Comparison of ENCODE assay signal across 17 cellular contexts in the genomic region with DNA sequence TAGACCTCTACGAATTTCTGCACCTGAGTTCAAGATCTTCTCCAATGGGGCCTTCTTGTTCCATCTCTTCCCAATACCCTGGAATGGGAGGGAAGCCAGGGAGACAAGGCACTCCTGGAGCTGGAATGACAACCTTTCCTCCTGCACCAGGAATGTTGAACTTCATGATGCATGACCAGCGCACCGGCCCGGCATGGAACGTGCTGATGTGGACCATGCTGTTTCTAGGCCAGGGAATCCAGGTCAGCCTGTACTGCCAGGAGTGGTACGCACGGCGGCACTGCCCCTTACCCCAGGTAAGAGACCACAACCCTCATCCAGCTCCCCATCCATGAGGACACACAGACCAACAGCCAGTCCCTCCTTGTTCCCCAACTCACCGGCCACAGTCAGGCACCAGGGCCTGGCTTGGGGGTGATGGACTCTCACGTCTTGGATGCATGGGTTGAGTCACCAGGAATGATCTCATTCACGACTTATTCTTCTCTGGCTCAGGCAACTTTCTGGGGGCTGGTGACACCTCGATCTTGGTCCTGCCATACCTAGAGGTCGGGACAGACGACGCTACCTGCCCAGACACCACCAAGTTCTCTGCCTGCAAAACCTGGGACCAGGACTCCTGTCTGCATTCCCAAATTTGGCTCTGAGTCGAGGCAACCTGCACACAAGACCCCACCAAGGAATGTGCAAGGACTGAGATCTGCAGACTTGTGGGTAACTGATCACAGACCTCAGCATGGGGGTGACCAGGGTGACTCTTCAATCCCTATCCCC. TPM values are rescaled to one million over a fixed set of nuclear protein-coding genes. Genes with fewer than 3 reads are reported as not detected.
DNase-seq lines count a peak whose midpoint lies in the region; ATAC-seq and TF ChIP-seq lines count a peak whose summit lies in the region.
"Had no signal": no experiment of that assay in that cellular context is flagged by ENCODE, and none has a peak within 500 bp of the region (broad histone marks: within the 10 kb centered on the region; RNA-seq: fewer than 3 reads in every experiment).

No MANE protein-coding gene starts in this region.

- no peaks in the 10 kb centered on the region for H3F3A ChIP-seq in GM23248 (ENCODE audit: insufficient read depth)

- no peak overlapping the region for H3K27ac Mint-ChIP-seq in stimulated activated memory B cell treated with anti-CD40 and anti-IgM and Interleukin-4, amounts not matched to agents 10 μg/mL and 1 μg/mL and 100 μg/mL, for 72 hours
- H3K27ac Mint-ChIP-seq: stimulated activated naive CD8-positive, alpha-beta T cell treated with anti-CD3 and anti-CD28 coated beads, Interleukin-15, Interleukin-2, amounts not matched to agents 100 ng/mL and 50 ng/mL, for 24 hours had no signal

- peak overlapping the region; percentile 34; the same call in 1 of the 2 replicates for H2AFZ ChIP-seq in GM23248
- H2AFZ ChIP-seq: PC-9 had no signal

- peaks cover 26% of the 10 kb centered on the region for H3K27me3 Mint-ChIP-seq in stimulated activated memory B cell treated with anti-CD40 and anti-IgM and Interleukin-4, amounts not matched to agents 10 μg/mL and 1 μg/mL and 100 μg/mL, for 72 hours

- no peaks in the 10 kb centered on the region for H4K20me1 ChIP-seq in GM23248 (ENCODE audit: insufficient read depth)

- H3K27me3 ChIP-seq in GM23248 (replicated peaks; ENCODE audit: insufficient read depth) (no peaks in the 10 kb centered on the region), BE2C (no peaks in the 10 kb centered on the region)
- H3K27me3 ChIP-seq: colonic mucosa, neutrophil had no signal

- H3K4me2 ChIP-seq in GM23248 (ENCODE audit: unreplicated experiment) = no peak overlapping the region
- H3K4me2 ChIP-seq: PC-9 had no signal

- no peak for TF ChIP-seq CTCF in fibroblast of pulmonary artery (IDR thresholded peaks at IDR 0.05; ENCODE audit: low read length, missing control alignments)
- TF ChIP-seq CTCF in BE2C (IDR thresholded peaks at IDR 0.05; ENCODE audit: low read depth, low read length) = no peak

- DNase-seq in GM23248 (peak; percentile 84), RKO (ENCODE audit: low spot score) (peak; percentile 55), fibroblast of pulmonary artery (ENCODE audit: low read depth) (peak; percentile 14), retina (no peak), NCI-H526 treated with DMSO at 0.1 percent for 48 hours (lab: John Stamatoyannopoulos, UW) (no peak), BE2C (no peak)
- DNase-seq: activated CD4-positive, alpha-beta T cell treated with anti-CD3 and anti-CD28 coated beads for 1 hour; activated T-cell treated with anti-CD3 and anti-CD28 coated beads, Interleukin-2, amount 50 U/mL, for 4 hours; colonic mucosa; NCI-H1417 treated with DMSO at 0.1 percent for 48 hours; NCI-H446 treated with DMSO at 0.1 percent for 48 hours; PC-9 had no signal

- in situ Hi-C loops in GM23248 (cut with MboI) = no loop called here

- no peak overlapping the region for H3K27ac ChIP-seq in GM23248
- H3K27ac ChIP-seq: colonic mucosa, neutrophil, PC-9, skin epidermis had no signal

- H3K9me3 Mint-ChIP-seq in stimulated activated memory B cell treated with anti-CD40 and anti-IgM and Interleukin-4, amounts not matched to agents 10 μg/mL and 1 μg/mL and 100 μg/mL, for 72 hours = no peaks in the 10 kb centered on the region
- H3K9me3 Mint-ChIP-seq: activated T-cell treated with anti-CD3 and anti-CD28 coated beads, Interleukin-2, amount 50 U/mL, for 4 hours; stimulated activated naive CD8-positive, alpha-beta T cell treated with anti-CD3 and anti-CD28 coated beads, Interleukin-15, Interleukin-2, amounts not matched to agents 100 ng/mL and 50 ng/mL, for 24 hours had no signal

- H3K9me3 ChIP-seq in GM23248 (ENCODE audit: low read depth) (no peaks in the 10 kb centered on the region), BE2C (no peaks in the 10 kb centered on the region; the same call in 1 of the 2 replicates)
- H3K9me3 ChIP-seq: colonic mucosa, neutrophil had no signal

- 75 to 76% methylated on average over 15 to 16 of the region's 16 CpGs for WGBS in GM23248 (ENCODE audit: low coverage in 1 of 2, low lambda C conversion rate in 2 of 2, missing lambda C conversion rate in 2 of 2), 2 experiments

- H3K36me3 ChIP-seq in GM23248 (ENCODE audit: low read depth) (no peaks in the 10 kb centered on the region), BE2C (no peaks in the 10 kb centered on the region)
- H3K36me3 ChIP-seq: colonic mucosa, neutrophil had no signal

- H3K4me3 ChIP-seq in GM23248 (no peak overlapping the region), fibroblast of pulmonary artery (replicated peaks; ENCODE audit: low read depth, low read length) (no peak overlapping the region), BE2C (ENCODE audit: low read depth, low read length) (no peak overlapping the region)
- H3K4me3 ChIP-seq: colonic mucosa, PC-9, skin epidermis had no signal

- peaks cover 5% of the 10 kb centered on the region for H3K4me1 Mint-ChIP-seq in stimulated activated memory B cell treated with anti-CD40 and anti-IgM and Interleukin-4, amounts not matched to agents 10 μg/mL and 1 μg/mL and 100 μg/mL, for 72 hours

- H3K9ac ChIP-seq in GM23248 = no peak overlapping the region

- no peaks in the 10 kb centered on the region for H3K36me3 Mint-ChIP-seq in stimulated activated memory B cell treated with anti-CD40 and anti-IgM and Interleukin-4, amounts not matched to agents 10 μg/mL and 1 μg/mL and 100 μg/mL, for 72 hours

- H3K9me2 ChIP-seq in GM23248 (ENCODE audit: insufficient read depth) = no peaks in the 10 kb centered on the region

- ATAC-seq in stimulated activated memory B cell treated with anti-CD40 and anti-IgM and Interleukin-4, amounts not matched to agents 10 μg/mL and 1 μg/mL and 100 μg/mL, for 72 hours = peak; percentile 36
- ATAC-seq: activated T-cell treated with anti-CD3 and anti-CD28 coated beads, Interleukin-2, amount 50 U/mL, for 4 hours had no signal

- no peaks in the 10 kb centered on the region for H3K79me2 ChIP-seq in GM23248 (ENCODE audit: insufficient read depth)

- H3K4me1 ChIP-seq in GM23248 (ENCODE audit: insufficient read depth) (peaks cover 13% of the 10 kb centered on the region), BE2C (no peaks in the 10 kb centered on the region)
- H3K4me1 ChIP-seq: colonic mucosa had no signal

- H3K4me3 Mint-ChIP-seq in stimulated activated memory B cell treated with anti-CD40 and anti-IgM and Interleukin-4, amounts not matched to agents 10 μg/mL and 1 μg/mL and 100 μg/mL, for 72 hours = no peak overlapping the region
- H3K4me3 Mint-ChIP-seq: activated T-cell treated with anti-CD3 and anti-CD28 coated beads, Interleukin-2, amount 50 U/mL, for 4 hours; stimulated activated naive CD8-positive, alpha-beta T cell treated with anti-CD3 and anti-CD28 coated beads, Interleukin-15, Interleukin-2, amounts not matched to agents 100 ng/mL and 50 ng/mL, for 24 hours had no signal

RNA-seq across cellular contexts. Expression of gene SOAT2, which starts 20.5 kb away (rescaled TPM):
- total RNA-seq in GM23248 (2014; rRNA removed; shearing (Covaris generic)) = not detected in 2 replicates
- 0.33 and 0.43 TPM in 2 replicates for polyA plus RNA-seq in GM23248 (2016; fragmentation: Nextera tagmentation; extraction: Ambion mirVana)
- not detected for polyA plus RNA-seq in BE2C (2012; ENCODE audit: insufficient read depth, insufficient read length, low read depth)
- total RNA-seq: T-helper 1 cell treated with Interleukin-12 subunit alpha and Interleukin-12 subunit beta and Interleukin-4 antibody, amounts not matched to agents 30 ng/mL and 1 ng/mL, for 36 hours had no signal

RNA-seq across cellular contexts. Expression of gene IGFBP6, which starts 26.3 kb away (rescaled TPM):
- total RNA-seq in GM23248 (2014; rRNA removed; shearing (Covaris generic)) = 1,132 and 1,614 TPM in 2 replicates
- polyA plus RNA-seq in GM23248 (2016; fragmentation: Nextera tagmentation; extraction: Ambion mirVana) = 1,827 and 1,899 TPM in 2 replicates
- not detected for polyA plus RNA-seq in BE2C (2012; ENCODE audit: insufficient read depth, insufficient read length, low read depth)
- total RNA-seq: T-helper 1 cell treated with Interleukin-12 subunit alpha and Interleukin-12 subunit beta and Interleukin-4 antibody, amounts not matched to agents 30 ng/mL and 1 ng/mL, for 36 hours had no signal

RNA-seq across cellular contexts. Expression of gene SPRYD3, which starts 44.6 kb away (rescaled TPM):
- 42.5 and 48.7 TPM in 2 replicates for total RNA-seq in GM23248 (2014; rRNA removed; shearing (Covaris generic))
- polyA plus RNA-seq in GM23248 (2016; fragmentation: Nextera tagmentation; extraction: Ambion mirVana) = 54.7 and 55.5 TPM in 2 replicates
- 30.5 TPM for polyA plus RNA-seq in BE2C (2012; ENCODE audit: insufficient read depth, insufficient read length, low read depth)

RNA-seq across cellular contexts. Expression of gene ZNF740, which starts 56.8 kb away (rescaled TPM):
- total RNA-seq in GM23248 (2014; rRNA removed; shearing (Covaris generic)) = 5.1 and 6.5 TPM in 2 replicates
- 2.8 and 3.9 TPM in 2 replicates for polyA plus RNA-seq in GM23248 (2016; fragmentation: Nextera tagmentation; extraction: Ambion mirVana)
- 35.0 TPM for polyA plus RNA-seq in BE2C (2012; ENCODE audit: insufficient read depth, insufficient read length, low read depth)

RNA-seq across cellular contexts. Expression of gene CSAD, which starts 57.0 kb away (rescaled TPM):
- 13.4 and 14.2 TPM in 2 replicates for total RNA-seq in GM23248 (2014; rRNA removed; shearing (Covaris generic))
- polyA plus RNA-seq in GM23248 (2016; fragmentation: Nextera tagmentation; extraction: Ambion mirVana) = 6.1 and 8.6 TPM in 2 replicates
- 12.2 TPM for polyA plus RNA-seq in BE2C (2012; ENCODE audit: insufficient read depth, insufficient read length, low read depth)

Comparison
In these comparisons a context has a peak if more than half of its experiments do, and no peak if none do; other contexts are left out.
1. DNase-seq: peak in GM23248 (single experiment), RKO (single experiment) and fibroblast of pulmonary artery (single experiment); none in retina (single experiment), NCI-H526 treated with DMSO at 0.1 percent for 48 hours (single experiment) and BE2C (single experiment).